In genomic region chr1:202888204-202888506, GRCh38 we compare ENCODE assay signal across 9 cellular contexts. TPM values are rescaled to one million over a fixed set of nuclear protein-coding genes. Genes with fewer than 3 reads are reported as not detected.
DNase-seq lines count a peak whose midpoint lies in the region; ATAC-seq, FAIRE-seq and TF ChIP-seq lines count a peak whose summit lies in the region.
"Had no signal": no experiment of that assay in that cellular context is flagged by ENCODE, and none has a peak within 500 bp of the region (broad histone marks: within the 10 kb centered on the region; RNA-seq: fewer than 3 reads in every experiment).

No MANE protein-coding gene starts in this region.

- H3K27me3 Mint-ChIP-seq in WTC11 (ENCODE audit: low read depth): no peaks in the 10 kb centered on the region

- POLR2A ChIA-PET in WTC11 (lab: Charles Lee): interaction anchor here (0.9 to 1.8 kb wide), 4 partner anchors 28 to 119 kb away, joined by 3 to 6 read pairs (median 4); partner anchors contain the start of genes KDM5B, PCAT6 and TMEM183A

- FAIRE-seq in H54 (lab: Jason Lieb, UNC): no peak
- FAIRE-seq: colon had no signal

- H3K4me1 Mint-ChIP-seq in WTC11: peaks cover 31% of the 10 kb centered on the region

- TF ChIP-seq CTCF in WTC11 (IDR thresholded peaks at IDR 0.05): no peak

- H3K36me3 Mint-ChIP-seq in WTC11: peaks cover 12% of the 10 kb centered on the region

- peak; percentile 4 for DNase-seq in NCI-H524 treated with DMSO at 0.1 percent for 48 hours (lab: John Stamatoyannopoulos, UW)
- no peak for DNase-seq in NCI-H524 (lab: John Stamatoyannopoulos, UW)
- no peak for DNase-seq in WTC11 (ENCODE audit: low spot score)
- peak; percentile 53 for DNase-seq in hepatic stellate cell (ENCODE audit: low spot score)
- DNase-seq in smooth muscle cell of the brain vasculature (ENCODE audit: low read depth, low spot score): peak; percentile 1
- DNase-seq in posterior vena cava (ENCODE audit: low spot score): no peak
- no peak for DNase-seq in H54 (ENCODE audit: insufficient read length, low spot score)
- no peak for DNase-seq in SKM-1 (lab: John Stamatoyannopoulos, UW; ENCODE audit: unreplicated experiment)

- H3K9me3 Mint-ChIP-seq in WTC11: no peaks in the 10 kb centered on the region

- peak overlapping the region; percentile 94 for H3K4me3 Mint-ChIP-seq in WTC11

- CTCF ChIA-PET in WTC11 (lab: Charles Lee): interaction anchor here (0.6 to 1.5 kb wide), 4 partner anchors 138 to 238 kb away, joined by 3 to 6 read pairs (median 4); partner anchors contain the start of gene PPFIA4

- H3K27ac Mint-ChIP-seq in WTC11: peak overlapping the region; percentile 98

- no peak for TF ChIP-seq POLR2A in H54 (IDR thresholded peaks at IDR 0.05; ENCODE audit: low read depth, low read length)

- intact Hi-C loops in posterior vena cava (cut with DNase I): no loop called here

- ATAC-seq in WTC11: no peak

TF ChIP-seq in WTC11, 78 proteins besides CTCF, POLR2A, EP300 and RAD21:
- TF ChIP-seq USF2 (CRISPR knock-in tag; IDR thresholded peaks at IDR 0.05) (no peak), ZBTB43 (CRISPR knock-in tag; IDR thresholded peaks at IDR 0.05) (no peak), USF1 (CRISPR knock-in tag; IDR thresholded peaks at IDR 0.05) (no peak), NFATC4 (CRISPR knock-in tag; IDR thresholded peaks at IDR 0.05) (no peak), NR3C1 (CRISPR knock-in tag; conservative IDR thresholded peaks at IDR 0.05; ENCODE audit: low read depth) (no peak), FOXJ3 (CRISPR knock-in tag; IDR thresholded peaks at IDR 0.05; ENCODE audit: borderline replicate concordance) (no peak), SOX15 (CRISPR knock-in tag; IDR thresholded peaks at IDR 0.05) (no peak), E2F1 (CRISPR knock-in tag; IDR thresholded peaks at IDR 0.05) (no peak), PRDM15 (CRISPR knock-in tag; IDR thresholded peaks at IDR 0.05) (no peak), OVOL2 (CRISPR knock-in tag; IDR thresholded peaks at IDR 0.05; ENCODE audit: borderline replicate concordance) (no peak), HMGXB4 (CRISPR knock-in tag; IDR thresholded peaks at IDR 0.05) (no peak), ZSCAN18 (CRISPR knock-in tag; IDR thresholded peaks at IDR 0.05) (no peak)

RNA-seq across cellular contexts. Expression of gene RABIF, which starts 0.8 kb away (rescaled TPM):
- total RNA-seq in WTC11 (2021): 5.4 to 6.6 TPM (median 5.6 TPM) in 3 replicates
- total RNA-seq in posterior vena cava: 1 to 10 TPM; 7.9 to 8.9 TPM

RNA-seq across cellular contexts. Expression of gene KLHL12, which starts 38.9 kb away (rescaled TPM):
- total RNA-seq in WTC11 (2021): 29.6 to 35.5 TPM (median 34.6 TPM) in 3 replicates
- total RNA-seq in posterior vena cava: 10 to 100 TPM; 16.9 to 17.3 TPM

Comparison
In these comparisons a context has a peak if more than half of its experiments do, and no peak if none do; other contexts are left out.
1. DNase-seq: peak in NCI-H524 treated with DMSO at 0.1 percent for 48 hours (single experiment), hepatic stellate cell (single experiment) and smooth muscle cell of the brain vasculature (single experiment); none in NCI-H524 (0 of 2), WTC11 (single experiment), posterior vena cava (single experiment), H54 (single experiment) and SKM-1 (single experiment).